Comparison of ENCODE assay signal across 23 cellular contexts in genomic region chr5:109022056-109022455, GRCh38.
"Had no signal": no experiment of that assay in that cellular context is flagged by ENCODE, and none has a peak within 500 bp of the region (broad histone marks: within the 10 kb centered on the region; RNA-seq: fewer than 3 reads in every experiment).

No MANE protein-coding gene starts in this region.

- H3K27ac Mint-ChIP-seq: dendritic cell treated with granulocyte-macrophage colony-stimulating factor and Interleukin-4, amounts not matched to agents 40 ng/mL and 50 ng/mL, for 4 days; effector memory CD8-positive, alpha-beta T cell; endodermal cell had no signal

- H3K4me3 ChIP-seq: colonic mucosa, coronary artery, dorsolateral prefrontal cortex, esophagus muscularis mucosa, esophagus squamous epithelium, gastrocnemius medialis, gastroesophageal sphincter, heart right ventricle had no signal

- H3K9me3 ChIP-seq: colonic mucosa had no signal

- ATAC-seq: effector memory CD8-positive, alpha-beta T cell; esophagus mucosa; foreskin keratinocyte; gastrocnemius medialis; gastroesophageal sphincter had no signal

- H3K36me3 ChIP-seq: colonic mucosa had no signal

- H3K27me3 Mint-ChIP-seq: dendritic cell treated with granulocyte-macrophage colony-stimulating factor and Interleukin-4, amounts not matched to agents 40 ng/mL and 50 ng/mL, for 4 days; effector memory CD8-positive, alpha-beta T cell had no signal

- H3K4me3 Mint-ChIP-seq: dendritic cell treated with granulocyte-macrophage colony-stimulating factor and Interleukin-4, amounts not matched to agents 40 ng/mL and 50 ng/mL, for 4 days; effector memory CD8-positive, alpha-beta T cell; endodermal cell had no signal

- DNase-seq: colonic mucosa; cortex of kidney; dorsolateral prefrontal cortex; effector CD4-positive, alpha-beta T cell; effector CD8-positive, alpha-beta T cell; effector memory CD4-positive, alpha-beta T cell; effector memory CD8-positive, alpha-beta T cell; endodermal cell; erythroblast; esophagus squamous epithelium; foreskin fibroblast; foreskin keratinocyte; foreskin melanocyte; gastrocnemius medialis; glutamatergic neuron; head of caudate nucleus; heart right ventricle had no signal

- H3K27ac ChIP-seq: colonic mucosa, coronary artery, dorsolateral prefrontal cortex, epithelial cell of prostate, esophagus muscularis mucosa, esophagus squamous epithelium, foreskin keratinocyte, gastrocnemius medialis, gastroesophageal sphincter, heart right ventricle had no signal

- H3K4me1 ChIP-seq: colonic mucosa, esophagus squamous epithelium, foreskin keratinocyte, gastrocnemius medialis, heart right ventricle had no signal

- H3K9me3 Mint-ChIP-seq: dendritic cell treated with granulocyte-macrophage colony-stimulating factor and Interleukin-4, amounts not matched to agents 40 ng/mL and 50 ng/mL, for 4 days; effector memory CD8-positive, alpha-beta T cell had no signal

- H3K27me3 ChIP-seq: colonic mucosa, dorsolateral prefrontal cortex, esophagus muscularis mucosa, esophagus squamous epithelium, foreskin keratinocyte, gastrocnemius medialis, gastroesophageal sphincter, heart right ventricle had no signal

- H3K4me1 Mint-ChIP-seq: endodermal cell had no signal
